24 cellular contexts compared by ENCODE assay signal in the genomic region with DNA sequence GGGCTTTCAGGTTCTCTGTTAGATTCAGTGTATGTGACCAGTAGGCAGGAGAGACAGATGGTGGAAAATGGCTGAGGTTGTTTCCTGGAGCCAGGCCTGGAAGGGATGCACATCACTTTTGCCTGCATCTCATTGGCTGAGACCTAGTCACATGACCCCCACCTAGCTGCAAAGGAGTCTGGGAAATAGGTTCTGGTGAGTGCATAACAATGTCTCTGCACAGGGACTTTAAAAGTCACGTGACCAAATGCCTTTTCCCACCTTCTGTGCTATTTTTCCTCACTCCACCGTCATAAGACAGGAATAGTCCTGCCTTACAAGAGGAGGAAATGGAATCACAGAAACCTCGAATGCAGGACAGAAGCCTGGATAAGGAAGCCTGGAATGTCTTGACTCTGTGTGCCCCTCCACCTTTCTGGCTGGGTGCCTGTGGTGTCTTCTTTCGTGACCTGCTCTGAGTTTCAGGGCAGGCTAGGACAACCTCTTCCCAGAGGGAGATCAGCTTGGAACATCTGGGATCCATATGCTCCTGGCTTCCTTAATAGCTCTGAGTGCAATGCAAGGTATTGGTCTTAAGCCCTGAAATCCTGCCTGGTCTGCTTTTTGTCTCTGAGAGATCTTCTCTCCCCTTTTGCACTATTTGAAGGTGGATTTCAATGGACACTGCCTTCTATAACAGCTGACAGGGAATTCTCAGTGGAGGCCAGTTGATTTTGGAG.
A peak's percentile ranks its signal among the peaks of the same experiment; 100 is the strongest.
DNase-seq lines count a peak whose midpoint lies in the region; ATAC-seq, FAIRE-seq and TF ChIP-seq lines count a peak whose summit lies in the region.
"Had no signal": no experiment of that assay in that cellular context is flagged by ENCODE, and none has a peak within 500 bp of the region (broad histone marks: within the 10 kb centered on the region; RNA-seq: fewer than 3 reads in every experiment).

No MANE protein-coding gene starts in this region.

- H3K79me2 ChIP-seq in K562 (ENCODE audit: control insufficient read depth, insufficient read depth, low read length): no peaks in the 10 kb centered on the region

- POLR2A ChIA-PET in K562 (lab: Yijun Ruan, JAX): no interaction called here

- H3K4me3 ChIP-seq in left ventricle myocardium inferior: no peak overlapping the region
- H3K4me3 ChIP-seq in K562: no peak overlapping the region
- H3K4me3 ChIP-seq: ovary had no signal

- H3K9me1 ChIP-seq in K562 (ENCODE audit: control insufficient read depth, insufficient read depth, low read length): no peaks in the 10 kb centered on the region

- TF ChIP-seq POLR2A in K562 (conservative IDR thresholded peaks at IDR 0.05): no peak

- H3K36me3 ChIP-seq in left ventricle myocardium inferior (no peaks in the 10 kb centered on the region), K562 (ENCODE audit: control insufficient read depth, insufficient read depth, low read length) (no peaks in the 10 kb centered on the region)
- H3K36me3 ChIP-seq: ovary had no signal

- H3K4me2 ChIP-seq in K562 (ENCODE audit: insufficient read depth, low read length): no peak overlapping the region

- intact Hi-C loops in left ventricle myocardium inferior (cut with micrococcal nuclease) (no loop called here), Right ventricle myocardium superior (cut with DNase I) (no loop called here), K562 (cut with micrococcal nuclease) (no loop called here)

- H4K20me1 ChIP-seq in K562 (replicated peaks; ENCODE audit: control insufficient read depth, insufficient read depth, low read length): no peaks in the 10 kb centered on the region

- DNase-seq in left ventricle myocardium inferior (no peak), Right ventricle myocardium superior (no peak), K562 (ENCODE audit: extremely low read depth in 1 of 4, low spot score in 3 of 4) (peak in 2 of 4 experiments; percentile 17 to 30), medulla oblongata (ENCODE audit: extremely low spot score) (no peak)
- DNase-seq: 8988T; activated CD4-positive, alpha-beta T cell treated with anti-CD3 and anti-CD28 coated beads for 4 hours; activated CD8-positive, alpha-beta memory T cell treated with anti-CD3 and anti-CD28 coated beads, Interleukin-2, amount 10 ng/mL, durations not matched to agents 7 days and 5 days; activated naive CD8-positive, alpha-beta T cell treated with anti-CD3 and anti-CD28 coated beads, Interleukin-2, amount 10 ng/mL, durations not matched to agents 7 days and 5 days; DMS153; H9; NCI-H1417 treated with DMSO at 0.1 percent for 48 hours; NCI-H2107; NCI-H526 treated with DMSO at 0.1 percent for 48 hours; ovary; right cardiac atrium; SIG-M5 had no signal

- in situ Hi-C loops in K562 (cut with MboI): no loop called here

- no peak for FAIRE-seq in K562 (lab: Jason Lieb, UNC)
- FAIRE-seq: bronchial epithelial cell, frontal cortex had no signal

- no peak for TF ChIP-seq CTCF in left ventricle myocardium inferior (IDR thresholded peaks at IDR 0.05; ENCODE audit: borderline replicate concordance)
- TF ChIP-seq CTCF in K562 (IDR thresholded peaks at IDR 0.05 in 2 of 3, conservative IDR thresholded peaks at IDR 0.05 in 1 of 3; ENCODE audit: insufficient read depth in 2 of 3, low read depth in 1 of 3, low read length in 3 of 3): no peak
- no peak for TF ChIP-seq CTCF in nephron (IDR thresholded peaks at IDR 0.05; ENCODE audit: unreplicated experiment in 3 of 3)

- H3K27me3 ChIP-seq in left ventricle myocardium inferior (ENCODE audit: low read depth) (no peaks in the 10 kb centered on the region), K562 (ENCODE audit: control insufficient read depth in 2 of 2, insufficient read depth in 2 of 2, low read length in 2 of 2) (no peaks in the 10 kb centered on the region)
- H3K27me3 ChIP-seq: ovary had no signal

- BruUV-seq in K562 (replicated peaks; lab: Mats Ljungman, UMichigan): no TSS peak

- TF ChIP-seq RAD21 in Ishikawa (IDR thresholded peaks at IDR 0.05; ENCODE audit: low read depth) (no peak), K562 (CRISPR knock-in tag; conservative IDR thresholded peaks at IDR 0.05 in 1 of 2, IDR thresholded peaks at IDR 0.05 in 1 of 2) (no peak)

- WGBS in K562 (ENCODE audit: insufficient coverage, low coverage, missing lambda C conversion rate): 3% methylated on average over 4 of the region's 4 CpGs

- H3K9me3 ChIP-seq in left ventricle myocardium inferior (replicated peaks): peaks cover 40% of the 10 kb centered on the region
- H3K9me3 ChIP-seq in K562 (replicated peaks; ENCODE audit: control insufficient read depth, insufficient read depth, low read depth, low read length): no peaks in the 10 kb centered on the region

- no peak for TF ChIP-seq EP300 in Ishikawa (IDR thresholded peaks at IDR 0.05; ENCODE audit: borderline replicate concordance)
- no peak for TF ChIP-seq EP300 in K562 (IDR thresholded peaks at IDR 0.05; ENCODE audit: low read length)

- CTCF ChIA-PET in K562 (lab: Yijun Ruan, JAX; ENCODE audit: low intra/inter-chr PET ratio): no interaction called here

- peaks cover 13% of the 10 kb centered on the region for H3K4me1 Mint-ChIP-seq in nephron
- H3K4me1 Mint-ChIP-seq: activated CD8-positive, alpha-beta memory T cell treated with anti-CD3 and anti-CD28 coated beads, Interleukin-2, amount 10 ng/mL, durations not matched to agents 7 days and 5 days; activated naive CD8-positive, alpha-beta T cell treated with anti-CD3 and anti-CD28 coated beads, Interleukin-2, amount 10 ng/mL, durations not matched to agents 7 days and 5 days; H9; memory B cell had no signal

- H3K9me3 Mint-ChIP-seq in nephron: peaks cover 22% of the 10 kb centered on the region

- no peak overlapping the region for H3K9ac ChIP-seq in K562 (ENCODE audit: insufficient read depth in 1 of 2, low read depth in 2 of 2, low read length in 2 of 2)

- H3K27me3 Mint-ChIP-seq in nephron (ENCODE audit: low read depth): no peaks in the 10 kb centered on the region
- H3K27me3 Mint-ChIP-seq: activated naive CD8-positive, alpha-beta T cell treated with anti-CD3 and anti-CD28 coated beads, Interleukin-2, amount 10 ng/mL, durations not matched to agents 7 days and 5 days had no signal

- no peak overlapping the region for H2AFZ ChIP-seq in K562 (ENCODE audit: low read depth, low read length)

- no peak for ATAC-seq in Right ventricle myocardium superior (ENCODE audit: poor library complexity)
- no peak for ATAC-seq in K562
- ATAC-seq in GM18861 (IDR thresholded peaks at IDR 0.05; ENCODE audit: unreplicated experiment): no peak
- ATAC-seq in HG03571 (IDR thresholded peaks at IDR 0.05; ENCODE audit: unreplicated experiment): no peak
- ATAC-seq: activated CD8-positive, alpha-beta memory T cell treated with anti-CD3 and anti-CD28 coated beads, Interleukin-2, amount 10 ng/mL, durations not matched to agents 7 days and 5 days; right cardiac atrium had no signal

- H3K27ac ChIP-seq in left ventricle myocardium inferior (replicated peaks) (peak overlapping the region; percentile 31), K562 (ENCODE audit: extremely low read depth, low read depth, low read length) (no peak overlapping the region)
- H3K27ac ChIP-seq: ovary had no signal

- H3K4me1 ChIP-seq in left ventricle myocardium inferior (no peaks in the 10 kb centered on the region), K562 (replicated peaks in 1 of 2; ENCODE audit: control insufficient read depth in 2 of 2, insufficient read depth in 2 of 2, low read length in 2 of 2) (no peaks in the 10 kb centered on the region)

- H3K36me3 Mint-ChIP-seq in nephron (ENCODE audit: low read depth): no peaks in the 10 kb centered on the region
- H3K36me3 Mint-ChIP-seq: activated naive CD8-positive, alpha-beta T cell treated with anti-CD3 and anti-CD28 coated beads, Interleukin-2, amount 10 ng/mL, durations not matched to agents 7 days and 5 days had no signal

- peak overlapping the region; percentile 52 to 86 (median 78) for H3K27ac Mint-ChIP-seq in nephron
- H3K27ac Mint-ChIP-seq: activated CD8-positive, alpha-beta memory T cell treated with anti-CD3 and anti-CD28 coated beads, Interleukin-2, amount 10 ng/mL, durations not matched to agents 7 days and 5 days; activated naive CD8-positive, alpha-beta T cell treated with anti-CD3 and anti-CD28 coated beads, Interleukin-2, amount 10 ng/mL, durations not matched to agents 7 days and 5 days; H9; memory B cell had no signal

- no peak overlapping the region for H3K4me3 Mint-ChIP-seq in nephron
- H3K4me3 Mint-ChIP-seq: activated CD8-positive, alpha-beta memory T cell treated with anti-CD3 and anti-CD28 coated beads, Interleukin-2, amount 10 ng/mL, durations not matched to agents 7 days and 5 days; activated naive CD8-positive, alpha-beta T cell treated with anti-CD3 and anti-CD28 coated beads, Interleukin-2, amount 10 ng/mL, durations not matched to agents 7 days and 5 days; CD14-positive monocyte; H9; memory B cell had no signal

TF ChIP-seq in Ishikawa, 13 proteins besides CTCF, POLR2A, EP300 and RAD21 (continues in another document):
- TF ChIP-seq, protein P1, sequence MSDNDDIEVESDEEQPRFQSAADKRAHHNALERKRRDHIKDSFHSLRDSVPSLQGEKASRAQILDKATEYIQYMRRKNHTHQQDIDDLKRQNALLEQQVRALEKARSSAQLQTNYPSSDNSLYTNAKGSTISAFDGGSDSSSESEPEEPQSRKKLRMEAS (IDR thresholded peaks at IDR 0.05): no peak
- TF ChIP-seq YY1 (IDR thresholded peaks at IDR 0.05; ENCODE audit: low read depth) (no peak), FOXM1 (IDR thresholded peaks at IDR 0.05; ENCODE audit: borderline replicate concordance, low read depth) (no peak)
- TF ChIP-seq, protein P2, sequence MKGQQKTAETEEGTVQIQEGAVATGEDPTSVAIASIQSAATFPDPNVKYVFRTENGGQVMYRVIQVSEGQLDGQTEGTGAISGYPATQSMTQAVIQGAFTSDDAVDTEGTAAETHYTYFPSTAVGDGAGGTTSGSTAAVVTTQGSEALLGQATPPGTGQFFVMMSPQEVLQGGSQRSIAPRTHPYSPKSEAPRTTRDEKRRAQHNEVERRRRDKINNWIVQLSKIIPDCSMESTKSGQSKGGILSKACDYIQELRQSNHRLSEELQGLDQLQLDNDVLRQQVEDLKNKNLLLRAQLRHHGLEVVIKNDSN (IDR thresholded peaks at IDR 0.05): peak; percentile 23; the same call in 1 of the 2 replicates

TF ChIP-seq in K562, 482 proteins besides CTCF, POLR2A, EP300 and RAD21 (continues in another document):
- TF ChIP-seq PYGO2 (tag; IDR thresholded peaks at IDR 0.05): no peak
- TF ChIP-seq, protein P2 (CRISPR knock-in tag; IDR thresholded peaks at IDR 0.05): peak; percentile 74
- TF ChIP-seq NFYB (IDR thresholded peaks at IDR 0.05; ENCODE audit: extremely low read depth, insufficient read length): peak; percentile 13
- peak; percentile 28; the same call in 1 of the 2 replicates for TF ChIP-seq CBFA2T2 (conservative IDR thresholded peaks at IDR 0.05)
- TF ChIP-seq RAD51 (IDR thresholded peaks at IDR 0.05; ENCODE audit: borderline replicate concordance, low read depth): peak; percentile 74
